Comparison of ENCODE assay signal across 22 cellular contexts in genomic region chr2:108585446-108585845, GRCh38. TPM values are rescaled to one million over a fixed set of nuclear protein-coding genes. Genes with fewer than 3 reads are reported as not detected.
DNase-seq lines count a peak whose midpoint lies in the region; ATAC-seq and TF ChIP-seq lines count a peak whose summit lies in the region.
"Had no signal": no experiment of that assay in that cellular context is flagged by ENCODE, and none has a peak within 500 bp of the region (broad histone marks: within the 10 kb centered on the region; RNA-seq: fewer than 3 reads in every experiment).

No MANE protein-coding gene starts in this region.

- no peaks in the 10 kb centered on the region for H3K9me3 ChIP-seq in IMR-90 (ENCODE audit: control insufficient read depth, insufficient read depth, low read length)
- no peaks in the 10 kb centered on the region for H3K9me3 ChIP-seq in T-helper 17 cell (ENCODE audit: control insufficient read depth, low read length, poor library complexity, severe bottlenecking)
- H3K9me3 ChIP-seq in gastrocnemius medialis: no peaks in the 10 kb centered on the region
- H3K9me3 ChIP-seq: ascending aorta, BE2C, heart right ventricle had no signal

- H3K18ac ChIP-seq in IMR-90 (ENCODE audit: low read depth, low read length): 0 out of 2 replicates have a peak overlapping the region, but pooled peaks have one; percentile 3

- DNase-seq in IMR-90 (no peak), T-helper 17 cell (no peak), fibroblast of the aortic adventitia (ENCODE audit: low read depth) (peak; percentile 72), gastrocnemius medialis (no peak), NCI-H146 treated with DMSO at 0.1 percent for 48 hours (lab: John Stamatoyannopoulos, UW; ENCODE audit: unreplicated experiment) (no peak), NCI-H2196 treated with DMSO at 0.1 percent for 48 hours (lab: John Stamatoyannopoulos, UW; ENCODE audit: unreplicated experiment) (no peak), retina (no peak)
- no peak for DNase-seq in activated CD8-positive, alpha-beta memory T cell treated with anti-CD3 and anti-CD28 coated beads, Interleukin-2, amount 10 ng/mL, durations not matched to agents 7 days and 5 days
- DNase-seq: activated CD4-positive, alpha-beta T cell treated with anti-CD3 and anti-CD28 coated beads for 1 hour; BE2C; H7; heart right ventricle; islet precursor cell; mesendoderm; NCI-H2107; NCI-H82; stimulated activated CD4-positive, alpha-beta T cell treated with anti-CD3 and anti-CD28 coated beads, Interleukin-4, amount 100 ng/mL, for 24 hours; stimulated activated CD8-positive, alpha-beta memory T cell treated with anti-CD3 and anti-CD28 coated beads, Interleukin-4, amount 100 ng/mL, for 48 hours; T-helper 2 cell had no signal

- peaks cover 34% of the 10 kb centered on the region for H3K4me1 Mint-ChIP-seq in T-helper 17 cell
- H3K4me1 Mint-ChIP-seq in activated CD8-positive, alpha-beta memory T cell treated with anti-CD3 and anti-CD28 coated beads, Interleukin-2, amount 10 ng/mL, durations not matched to agents 7 days and 5 days: peaks cover 41% of the 10 kb centered on the region

- H3K23ac ChIP-seq in IMR-90 (ENCODE audit: low read depth, low read length): no peak overlapping the region

- no peaks in the 10 kb centered on the region for H3K9me3 Mint-ChIP-seq in activated CD8-positive, alpha-beta memory T cell treated with anti-CD3 and anti-CD28 coated beads, Interleukin-2, amount 10 ng/mL, durations not matched to agents 7 days and 5 days (ENCODE audit: low read depth)

- H3K4me2 ChIP-seq in IMR-90 (ENCODE audit: low read depth, low read length): no peak overlapping the region

- H2BK15ac ChIP-seq in IMR-90 (ENCODE audit: low read depth, low read length): peak overlapping the region; percentile 49; the same call in 1 of the 3 replicates

- POLR2A ChIA-PET in IMR-90 (lab: Charles Lee; ENCODE audit: unreplicated experiment): no interaction called here

- H3K27me3 ChIP-seq in IMR-90 (ENCODE audit: control insufficient read depth, insufficient read depth, low read length) (no peaks in the 10 kb centered on the region), gastrocnemius medialis (no peaks in the 10 kb centered on the region)
- H3K27me3 ChIP-seq: ascending aorta, BE2C, heart right ventricle had no signal

- H3K4me3 Mint-ChIP-seq in T-helper 17 cell: no peak overlapping the region
- no peak overlapping the region for H3K4me3 Mint-ChIP-seq in activated CD8-positive, alpha-beta memory T cell treated with anti-CD3 and anti-CD28 coated beads, Interleukin-2, amount 10 ng/mL, durations not matched to agents 7 days and 5 days

- H2AK9ac ChIP-seq in IMR-90 (replicated peaks; ENCODE audit: low read depth, low read length, poor library complexity): no peak overlapping the region

- 96% methylated on average over 3 of the region's 4 CpGs; no CpG with 5 or more reads in 1 of the 2 experiments for WGBS in IMR-90 (ENCODE audit: extremely low coverage in 2 of 2, insufficient read length in 1 of 2), 2 experiments

- H2BK120ac ChIP-seq in IMR-90 (ENCODE audit: low read depth, low read length): peak overlapping the region; percentile 17

- H3K36me3 Mint-ChIP-seq in T-helper 17 cell (ENCODE audit: low read depth): no peaks in the 10 kb centered on the region
- H3K36me3 Mint-ChIP-seq in activated CD8-positive, alpha-beta memory T cell treated with anti-CD3 and anti-CD28 coated beads, Interleukin-2, amount 10 ng/mL, durations not matched to agents 7 days and 5 days: no peaks in the 10 kb centered on the region

- TF ChIP-seq POLR2A in IMR-90 (IDR thresholded peaks at IDR 0.05; ENCODE audit: low read depth, low read length): no peak
- TF ChIP-seq POLR2A in gastrocnemius medialis (IDR thresholded peaks at IDR 0.05): no peak

- peaks cover 32 to 72% of the 10 kb centered on the region in 2 experiments for H3K79me1 ChIP-seq in IMR-90 (ENCODE audit: low read depth in 1 of 2, low read length in 2 of 2)

- H3K4ac ChIP-seq in IMR-90 (ENCODE audit: low read depth, low read length): peak overlapping the region; percentile 32

- H3K36me3 ChIP-seq in IMR-90 (ENCODE audit: control insufficient read depth, insufficient read depth, low read length): no peaks in the 10 kb centered on the region
- H3K36me3 ChIP-seq in gastrocnemius medialis: no peaks in the 10 kb centered on the region
- H3K36me3 ChIP-seq: ascending aorta, BE2C, heart right ventricle had no signal

- no peak overlapping the region; a peak in 1 of 4 replicates for H4K8ac ChIP-seq in IMR-90 (ENCODE audit: low read depth in 2 of 2, low read length in 2 of 2)

- peaks cover 25% of the 10 kb centered on the region for H3K4me1 ChIP-seq in IMR-90 (ENCODE audit: control insufficient read depth, insufficient read depth, low read length)
- peaks cover 57 to 58% of the 10 kb centered on the region in 2 donors for H3K4me1 ChIP-seq in gastrocnemius medialis
- H3K4me1 ChIP-seq: BE2C had no signal

- dilution Hi-C loops in IMR-90 (cut with HindIII; ENCODE audit: low sequenced_read_pairs, unreplicated experiment): no loop called here

- peak overlapping the region; percentile 2; the same call in 1 of the 2 replicates for H3K14ac ChIP-seq in IMR-90 (replicated peaks; ENCODE audit: low read depth, low read length)

- TF ChIP-seq RAD21 in IMR-90 (IDR thresholded peaks at IDR 0.05; ENCODE audit: low read length): no peak

- no peak for ATAC-seq in IMR-90 (ENCODE audit: low read depth)
- no peak for ATAC-seq in T-helper 17 cell
- no peak for ATAC-seq in gastrocnemius medialis
- no peak for ATAC-seq in activated CD8-positive, alpha-beta memory T cell treated with anti-CD3 and anti-CD28 coated beads, Interleukin-2, amount 10 ng/mL, durations not matched to agents 7 days and 5 days
- ATAC-seq: heart right ventricle, sciatic nerve had no signal

- H2AFZ ChIP-seq in IMR-90 (replicated peaks; ENCODE audit: low read length, poor library complexity): no peak overlapping the region

- in situ Hi-C loops in IMR-90 (cut with MboI; ENCODE audit: low sequenced_read_pairs): no loop called here
- in situ Hi-C loops in gastrocnemius medialis (cut with MboI; ENCODE audit: low sequenced_read_pairs in 4 of 4): loop anchor here in 2 of 4 donors (10.0 to 25.0 kb wide), 2 partner anchors 123 to 241 kb away; no protein-coding TSS in a partner anchor

- BruUV-seq in IMR-90 (replicated peaks; lab: Mats Ljungman, UMichigan): no TSS peak

- CTCF ChIA-PET in IMR-90 (lab: Yijun Ruan, JAX): no interaction called here
- CTCF ChIA-PET in activated CD8-positive, alpha-beta memory T cell treated with anti-CD3 and anti-CD28 coated beads, Interleukin-2, amount 10 ng/mL, durations not matched to agents 7 days and 5 days (lab: Charles Lee): interaction anchor here (1.0 to 1.9 kb wide), 2 partner anchors 51 to 165 kb away, joined by 3 to 12 read pairs; partner anchors contain the start of gene LIMS1

- peak overlapping the region; percentile 74 for H2BK5ac ChIP-seq in IMR-90 (ENCODE audit: low read depth, low read length, poor library complexity, severe bottlenecking)

- H3K9me1 ChIP-seq in IMR-90 (ENCODE audit: insufficient read depth, low read length): peaks cover 19% of the 10 kb centered on the region

- H4K91ac ChIP-seq in IMR-90 (ENCODE audit: insufficient read depth, low read depth, low read length): peak overlapping the region; percentile 31; the same call in 1 of the 2 replicates

- H3K9ac ChIP-seq in IMR-90 (ENCODE audit: low read depth, low read length): no peak overlapping the region

- intact Hi-C loops in IMR-90 (cut with micrococcal nuclease): loop anchor here (2.0 kb wide), 3 partner anchors 51 to 371 kb away; partner anchors contain the start of gene LIMS1
- intact Hi-C loops in gastrocnemius medialis (cut with DNase I; ENCODE audit: low total_unique reads): loop anchor here (2.0 kb wide), 3 partner anchors 51 to 235 kb away; partner anchors contain the start of genes GCC2 and LIMS1

- H3K4me3 ChIP-seq in IMR-90 (ENCODE audit: insufficient read depth, low read depth, low read length) (no peak overlapping the region), fibroblast of the aortic adventitia (ENCODE audit: low read depth, low read length) (no peak overlapping the region), gastrocnemius medialis (no peak overlapping the region)
- H3K4me3 ChIP-seq: ascending aorta, coronary artery, heart right ventricle had no signal

- peak overlapping the region; percentile 54 for H3K27ac Mint-ChIP-seq in T-helper 17 cell
- H3K27ac Mint-ChIP-seq in activated CD8-positive, alpha-beta memory T cell treated with anti-CD3 and anti-CD28 coated beads, Interleukin-2, amount 10 ng/mL, durations not matched to agents 7 days and 5 days: no peak overlapping the region

- H4K20me1 ChIP-seq in IMR-90 (ENCODE audit: insufficient read depth, low read length): peaks cover 11% of the 10 kb centered on the region; the same call in 1 of the 2 replicates

- H2AK5ac ChIP-seq in IMR-90 (ENCODE audit: low read depth, low read length): peak overlapping the region; percentile 77

- TF ChIP-seq CTCF in IMR-90 (conservative IDR thresholded peaks at IDR 0.05; ENCODE audit: low read depth, low read length) (no peak), fibroblast of the aortic adventitia (IDR thresholded peaks at IDR 0.05; ENCODE audit: insufficient read depth, low read length) (no peak), gastrocnemius medialis (IDR thresholded peaks at IDR 0.05 in 4 of 5, conservative IDR thresholded peaks at IDR 0.05 in 1 of 5) (no peak)

- H3K27ac ChIP-seq in IMR-90 (ENCODE audit: insufficient read depth, low read length) (no peak overlapping the region), gastrocnemius medialis (peak overlapping the region; percentile 83 to 87 (median 86))

- H4K5ac ChIP-seq in IMR-90 (ENCODE audit: low read depth, low read length): peak overlapping the region; percentile 45; the same call in 1 of the 2 replicates

- no peaks in the 10 kb centered on the region for H3K27me3 Mint-ChIP-seq in T-helper 17 cell
- H3K27me3 Mint-ChIP-seq in activated CD8-positive, alpha-beta memory T cell treated with anti-CD3 and anti-CD28 coated beads, Interleukin-2, amount 10 ng/mL, durations not matched to agents 7 days and 5 days: no peaks in the 10 kb centered on the region

- H2BK20ac ChIP-seq in IMR-90 (ENCODE audit: low read depth, low read length): peak overlapping the region; percentile 32; the same call in 1 of the 2 replicates

- H3K56ac ChIP-seq in IMR-90 (ENCODE audit: extremely low read depth, insufficient read depth, low read length): no peak overlapping the region

TF ChIP-seq in IMR-90, 13 proteins besides CTCF, POLR2A, EP300 and RAD21 (continues in another document):
- TF ChIP-seq MAZ (IDR thresholded peaks at IDR 0.05; ENCODE audit: borderline replicate concordance, low read depth, low read length) (no peak), CEBPB (IDR thresholded peaks at IDR 0.05; ENCODE audit: low read depth, low read length) (0 out of 2 replicates have a peak, but pooled peaks have one; percentile 5)

RNA-seq across cellular contexts. Expression of gene LIMS1, which starts 51.2 kb away (rescaled TPM):
- total RNA-seq in IMR-90 (2012; rRNA removed) (125 and 131 TPM in 2 replicates), T-helper 17 cell (100 to 1,000 TPM; 141 to 233 TPM), fibroblast of the aortic adventitia (ENCODE audit: low replicate concordance) (66.6 and 91.2 TPM in 2 replicates), gastrocnemius medialis (100 to 1,000 TPM; 147 to 308 (median 224) TPM)
- polyA plus RNA-seq in IMR-90 (2012; rRNA removed): 51.8 and 59.1 TPM in 2 replicates
- polyA plus RNA-seq in IMR-90 (2012; cell fraction: cytosol; rRNA removed): 58.5 and 87.4 TPM in 2 replicates
- polyA plus RNA-seq in IMR-90 (2012; cell fraction: nucleus; rRNA removed; ENCODE audit: low replicate concordance): 76.8 and 143 TPM in 2 replicates
- 10 to 100 TPM; 57.2 to 58.2 TPM for total RNA-seq in activated CD8-positive, alpha-beta memory T cell treated with anti-CD3 and anti-CD28 coated beads, Interleukin-2, amount 10 ng/mL, durations not matched to agents 7 days and 5 days
